1 cellular context compared by ENCODE assay signal in the genomic region with DNA sequence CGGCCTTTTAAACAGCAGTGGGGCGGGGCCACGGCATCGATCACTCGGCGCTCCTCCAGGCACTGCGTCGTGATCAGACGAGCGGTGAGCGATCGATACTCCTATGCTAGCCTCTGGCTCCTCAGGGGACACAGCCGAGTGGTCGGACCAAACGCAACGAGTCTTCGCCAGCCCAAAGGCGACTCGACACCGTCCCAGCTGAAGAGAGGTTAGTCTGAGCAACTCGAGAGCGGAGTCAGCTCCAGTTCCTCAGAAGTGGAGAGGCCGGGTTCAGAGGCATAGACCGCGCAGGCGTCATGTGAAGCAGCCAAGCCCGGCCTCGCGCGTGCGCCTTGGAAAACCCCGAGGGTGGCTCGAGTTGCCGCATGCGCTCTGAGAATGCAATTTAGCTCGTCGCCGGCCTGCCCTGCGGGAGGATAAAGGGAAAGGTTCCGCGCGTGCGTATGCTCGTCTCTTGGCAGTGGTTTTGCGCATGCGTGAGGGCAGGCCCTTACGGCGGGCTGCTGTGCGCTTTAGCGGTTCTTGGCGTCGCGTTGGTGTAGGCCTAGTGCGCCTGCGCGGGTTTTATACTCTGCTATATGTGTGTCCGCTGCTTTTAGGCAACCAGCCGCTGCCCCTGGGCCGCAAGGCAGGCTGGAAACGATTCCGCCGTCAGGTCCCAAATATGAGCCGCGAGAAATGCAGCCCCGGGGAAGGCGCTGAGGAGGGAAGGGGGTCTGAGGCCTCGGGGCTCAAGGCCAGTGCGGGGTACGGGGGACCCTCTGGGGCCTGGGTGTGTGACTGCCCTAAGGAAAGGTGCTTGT.
TF ChIP-seq lines count a peak whose summit lies in the region.

A gene (plus strand): TSS at position 98 of the 803 bp plus-strand sequence. CDS start 6,598 bp downstream, outside the sequence.

TF ChIP-seq in HepG2, 621 proteins besides CTCF, POLR2A, EP300 and RAD21 (continued from another document):
- TF ChIP-seq TEAD2 (CRISPR knock-in tag; IDR thresholded peaks at IDR 0.05) (peak; percentile 42; the same call in 1 of the 2 replicates), RBM39 (IDR thresholded peaks at IDR 0.05; ENCODE audit: low read depth, low read length, poor library complexity, severe bottlenecking) (peak; percentile 96), HES4 (CRISPR knock-in tag; IDR thresholded peaks at IDR 0.05; ENCODE audit: borderline replicate concordance) (peak; percentile 79; the same call in 1 of the 2 replicates), ZNF367 (CRISPR knock-in tag; IDR thresholded peaks at IDR 0.05; ENCODE audit: borderline replicate concordance) (peak; percentile 99)
- TF ChIP-seq, protein P1, sequence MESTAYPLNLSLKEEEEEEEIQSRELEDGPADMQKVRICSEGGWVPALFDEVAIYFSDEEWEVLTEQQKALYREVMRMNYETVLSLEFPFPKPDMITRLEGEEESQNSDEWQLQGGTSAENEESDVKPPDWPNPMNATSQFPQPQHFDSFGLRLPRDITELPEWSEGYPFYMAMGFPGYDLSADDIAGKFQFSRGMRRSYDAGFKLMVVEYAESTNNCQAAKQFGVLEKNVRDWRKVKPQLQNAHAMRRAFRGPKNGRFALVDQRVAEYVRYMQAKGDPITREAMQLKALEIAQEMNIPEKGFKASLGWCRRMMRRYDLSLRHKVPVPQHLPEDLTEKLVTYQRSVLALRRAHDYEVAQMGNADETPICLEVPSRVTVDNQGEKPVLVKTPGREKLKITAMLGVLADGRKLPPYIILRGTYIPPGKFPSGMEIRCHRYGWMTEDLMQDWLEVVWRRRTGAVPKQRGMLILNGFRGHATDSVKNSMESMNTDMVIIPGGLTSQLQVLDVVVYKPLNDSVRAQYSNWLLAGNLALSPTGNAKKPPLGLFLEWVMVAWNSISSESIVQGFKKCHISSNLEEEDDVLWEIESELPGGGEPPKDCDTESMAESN (CRISPR knock-in tag; conservative IDR thresholded peaks at IDR 0.05) = peak; percentile 33; the same call in 1 of the 2 replicates
- TF ChIP-seq, protein P2, sequence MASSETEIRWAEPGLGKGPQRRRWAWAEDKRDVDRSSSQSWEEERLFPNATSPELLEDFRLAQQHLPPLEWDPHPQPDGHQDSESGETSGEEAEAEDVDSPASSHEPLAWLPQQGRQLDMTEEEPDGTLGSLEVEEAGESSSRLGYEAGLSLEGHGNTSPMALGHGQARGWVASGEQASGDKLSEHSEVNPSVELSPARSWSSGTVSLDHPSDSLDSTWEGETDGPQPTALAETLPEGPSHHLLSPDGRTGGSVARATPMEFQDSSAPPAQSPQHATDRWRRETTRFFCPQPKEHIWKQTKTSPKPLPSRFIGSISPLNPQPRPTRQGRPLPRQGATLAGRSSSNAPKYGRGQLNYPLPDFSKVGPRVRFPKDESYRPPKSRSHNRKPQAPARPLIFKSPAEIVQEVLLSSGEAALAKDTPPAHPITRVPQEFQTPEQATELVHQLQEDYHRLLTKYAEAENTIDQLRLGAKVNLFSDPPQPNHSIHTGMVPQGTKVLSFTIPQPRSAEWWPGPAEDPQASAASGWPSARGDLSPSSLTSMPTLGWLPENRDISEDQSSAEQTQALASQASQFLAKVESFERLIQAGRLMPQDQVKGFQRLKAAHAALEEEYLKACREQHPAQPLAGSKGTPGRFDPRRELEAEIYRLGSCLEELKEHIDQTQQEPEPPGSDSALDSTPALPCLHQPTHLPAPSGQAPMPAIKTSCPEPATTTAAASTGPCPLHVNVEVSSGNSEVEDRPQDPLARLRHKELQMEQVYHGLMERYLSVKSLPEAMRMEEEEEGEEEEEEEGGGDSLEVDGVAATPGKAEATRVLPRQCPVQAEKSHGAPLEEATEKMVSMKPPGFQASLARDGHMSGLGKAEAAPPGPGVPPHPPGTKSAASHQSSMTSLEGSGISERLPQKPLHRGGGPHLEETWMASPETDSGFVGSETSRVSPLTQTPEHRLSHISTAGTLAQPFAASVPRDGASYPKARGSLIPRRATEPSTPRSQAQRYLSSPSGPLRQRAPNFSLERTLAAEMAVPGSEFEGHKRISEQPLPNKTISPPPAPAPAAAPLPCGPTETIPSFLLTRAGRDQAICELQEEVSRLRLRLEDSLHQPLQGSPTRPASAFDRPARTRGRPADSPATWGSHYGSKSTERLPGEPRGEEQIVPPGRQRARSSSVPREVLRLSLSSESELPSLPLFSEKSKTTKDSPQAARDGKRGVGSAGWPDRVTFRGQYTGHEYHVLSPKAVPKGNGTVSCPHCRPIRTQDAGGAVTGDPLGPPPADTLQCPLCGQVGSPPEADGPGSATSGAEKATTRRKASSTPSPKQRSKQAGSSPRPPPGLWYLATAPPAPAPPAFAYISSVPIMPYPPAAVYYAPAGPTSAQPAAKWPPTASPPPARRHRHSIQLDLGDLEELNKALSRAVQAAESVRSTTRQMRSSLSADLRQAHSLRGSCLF (CRISPR knock-in tag; IDR thresholded peaks at IDR 0.05; ENCODE audit: borderline replicate concordance) = no peak; the same call in 1 of the 2 replicates
